Comparison of ENCODE assay signal across 4 cellular contexts in the genomic region with DNA sequence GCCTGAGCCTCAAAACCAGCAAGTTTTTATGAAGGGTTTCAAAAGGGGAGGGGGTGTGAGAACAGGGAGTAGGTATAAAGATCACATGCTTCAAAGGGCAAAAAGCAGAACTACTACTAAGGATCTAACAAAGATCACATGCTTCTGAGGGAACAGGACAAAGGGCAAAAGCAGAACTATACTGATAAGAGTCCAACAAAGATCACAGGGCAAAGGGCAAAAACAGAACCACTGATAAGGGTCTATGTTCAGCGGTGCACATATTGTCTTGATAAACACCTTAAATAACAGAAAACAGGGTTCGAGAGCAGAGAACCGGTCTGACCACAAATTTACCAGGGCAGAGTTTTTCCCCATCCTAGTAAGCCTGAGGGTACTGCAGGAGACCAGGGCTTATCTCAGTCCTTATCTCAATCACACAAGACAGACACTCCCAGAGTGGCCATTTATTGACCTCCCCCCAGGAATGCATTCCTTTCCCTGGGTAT. TPM values are rescaled to one million over a fixed set of nuclear protein-coding genes. Genes with fewer than 3 reads are reported as not detected.
"Had no signal": no experiment of that assay in that cellular context is flagged by ENCODE, and none has a peak within 500 bp of the region (broad histone marks: within the 10 kb centered on the region; RNA-seq: fewer than 3 reads in every experiment).

No MANE protein-coding gene starts in this region.

RNA-seq across cellular contexts. Expression of gene BAAT, which starts 57.3 kb away (rescaled TPM):
- total RNA-seq: esophagus muscularis mucosa, lower lobe of right lung, prostate gland, uterus had no signal
